14 cellular contexts compared by ENCODE assay signal in the genomic region with DNA sequence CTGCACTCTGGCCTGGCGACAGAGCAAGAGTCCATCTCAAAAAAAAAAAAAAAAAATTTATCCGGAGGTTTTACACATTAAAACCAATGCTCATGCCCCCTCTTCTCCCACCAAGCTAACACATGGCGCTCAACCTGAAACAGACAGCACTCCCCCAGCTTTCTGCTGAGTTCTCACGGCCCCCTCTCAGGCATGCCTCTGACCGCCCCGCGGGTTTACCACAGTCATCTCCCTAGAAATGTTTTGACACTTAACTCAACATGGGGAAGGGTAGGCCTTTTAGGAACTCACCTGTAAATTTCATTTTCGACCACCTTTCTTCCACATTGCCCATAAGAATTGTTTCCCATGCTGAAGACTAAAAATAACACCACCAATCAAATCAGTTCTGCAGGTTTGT. TPM values are rescaled to one million over a fixed set of nuclear protein-coding genes. Genes with fewer than 3 reads are reported as not detected.
A peak's percentile ranks its signal among the peaks of the same experiment; 100 is the strongest.
DNase-seq lines count a peak whose midpoint lies in the region; ATAC-seq, FAIRE-seq and TF ChIP-seq lines count a peak whose summit lies in the region.
"Had no signal": no experiment of that assay in that cellular context is flagged by ENCODE, and none has a peak within 500 bp of the region (broad histone marks: within the 10 kb centered on the region; RNA-seq: fewer than 3 reads in every experiment).

No MANE protein-coding gene starts in this region.

- H3K4me3 ChIP-seq in GM12878: no peak overlapping the region

- intact Hi-C loops in cardiac septum (cut with DNase I) (no loop called here), Right ventricle myocardium superior (cut with DNase I) (no loop called here), GM12878 (cut with micrococcal nuclease; ENCODE audit: unreplicated experiment) (no loop called here), posterior vena cava (cut with DNase I) (no loop called here)

- POLR2A ChIA-PET in GM12878 (lab: Charles Lee): no interaction called here

- TF ChIP-seq POLR2A in GM12878 (IDR thresholded peaks at IDR 0.05; ENCODE audit: low read depth, low read length): no peak

- no peak for TF ChIP-seq CTCF in GM12878 (IDR thresholded peaks at IDR 0.05 in 2 of 3, conservative IDR thresholded peaks at IDR 0.05 in 1 of 3; ENCODE audit: control insufficient read depth in 2 of 3, extremely low read depth in 1 of 3, insufficient read depth in 1 of 3, low read depth in 3 of 3, low read length in 3 of 3)

- RAD21 ChIA-PET in GM12878 (lab: Charles Lee; ENCODE audit: unreplicated experiment): no interaction called here

- TF ChIP-seq EP300 in GM12878 (IDR thresholded peaks at IDR 0.05; ENCODE audit: borderline replicate concordance in 1 of 2, control insufficient read depth in 1 of 2, low read depth in 2 of 2, low read length in 2 of 2): no peak

- no peak overlapping the region for H3K27ac ChIP-seq in GM12878 (ENCODE audit: control insufficient read depth, insufficient read depth)

- H3K79me2 ChIP-seq in GM12878 (ENCODE audit: control insufficient read depth, insufficient read depth, low read length): no peaks in the 10 kb centered on the region

- no peak for ATAC-seq in Right ventricle myocardium superior (ENCODE audit: poor library complexity)
- no peak for ATAC-seq in GM12878

- H3K36me3 ChIP-seq in GM12878 (ENCODE audit: control insufficient read depth in 2 of 2, insufficient read depth in 2 of 2, low read length in 1 of 2): peaks cover 8 to 24% of the 10 kb centered on the region in 2 experiments

- in situ Hi-C loops in GM12878 (cut with MboI): loop anchor here (10.0 to 25.0 kb wide), 3 partner anchors 581 to 973 kb away; a partner anchor contains a TSS

- no peak overlapping the region for H3K4me2 ChIP-seq in GM12878 (ENCODE audit: control insufficient read depth, insufficient read depth)

- H3K9ac ChIP-seq in GM12878 (ENCODE audit: control insufficient read depth, insufficient read depth, low read length): no peak overlapping the region

- H3K9me3 ChIP-seq in GM12878 (replicated peaks; ENCODE audit: control insufficient read depth, insufficient read depth, low read length): no peaks in the 10 kb centered on the region
- H3K9me3 ChIP-seq: Caco-2 had no signal

- CTCF ChIA-PET in GM12878 (lab: Yijun Ruan, JAX): no interaction called here

- H3K4me1 ChIP-seq in GM12878 (ENCODE audit: control insufficient read depth, insufficient read depth, low read length): no peaks in the 10 kb centered on the region
- H3K4me1 ChIP-seq: Caco-2 had no signal

- peak; percentile 43 for DNase-seq in cardiac septum (ENCODE audit: low spot score)
- DNase-seq in Right ventricle myocardium superior: no peak
- DNase-seq in GM12878 (ENCODE audit: low read depth, low spot score): no peak
- DNase-seq in posterior vena cava (ENCODE audit: low spot score): peak; percentile 18
- DNase-seq in EL: no peak
- DNase-seq in NCI-H128 (lab: John Stamatoyannopoulos, UW; ENCODE audit: unreplicated experiment): no peak
- DNase-seq in COLO668 (lab: John Stamatoyannopoulos, UW; ENCODE audit: unreplicated experiment): no peak
- DNase-seq: C1 segment of cervical spinal cord; Caco-2; CD4-positive, CD25-positive, alpha-beta regulatory T cell; GDM1; GOT3; H7 had no signal

- no peaks in the 10 kb centered on the region for H4K20me1 ChIP-seq in GM12878 (ENCODE audit: control insufficient read depth, insufficient read depth)

- FAIRE-seq in GM12878 (lab: Jason Lieb, UNC): no peak
- FAIRE-seq: D721Med had no signal

- SMC1A ChIA-PET in GM12878 (lab: Charles Lee; ENCODE audit: uncharacterized antibody, unreplicated experiment): no interaction called here

- no peak for TF ChIP-seq RAD21 in GM12878 (IDR thresholded peaks at IDR 0.05; ENCODE audit: insufficient read depth, low read depth, low read length)

- WGBS in GM12878 (ENCODE audit: insufficient coverage, insufficient replicate concordance, low lambda C conversion rate, missing lambda C conversion rate): 92% methylated on average over 8 of the region's 8 CpGs

- no peak overlapping the region for H2AFZ ChIP-seq in GM12878 (ENCODE audit: control insufficient read depth, low read depth, low read length)

- BruUV-seq in GM12878 (replicated peaks; lab: Mats Ljungman, UMichigan): TSS peak; percentile 20

- H3K27me3 ChIP-seq in GM12878 (replicated peaks in 1 of 2; ENCODE audit: control insufficient read depth in 2 of 2, insufficient read depth in 2 of 2, low read length in 1 of 2): no peaks in the 10 kb centered on the region

TF ChIP-seq in GM12878, 131 proteins besides CTCF, POLR2A, EP300 and RAD21 (continues in another document):
- TF ChIP-seq, protein P1, sequence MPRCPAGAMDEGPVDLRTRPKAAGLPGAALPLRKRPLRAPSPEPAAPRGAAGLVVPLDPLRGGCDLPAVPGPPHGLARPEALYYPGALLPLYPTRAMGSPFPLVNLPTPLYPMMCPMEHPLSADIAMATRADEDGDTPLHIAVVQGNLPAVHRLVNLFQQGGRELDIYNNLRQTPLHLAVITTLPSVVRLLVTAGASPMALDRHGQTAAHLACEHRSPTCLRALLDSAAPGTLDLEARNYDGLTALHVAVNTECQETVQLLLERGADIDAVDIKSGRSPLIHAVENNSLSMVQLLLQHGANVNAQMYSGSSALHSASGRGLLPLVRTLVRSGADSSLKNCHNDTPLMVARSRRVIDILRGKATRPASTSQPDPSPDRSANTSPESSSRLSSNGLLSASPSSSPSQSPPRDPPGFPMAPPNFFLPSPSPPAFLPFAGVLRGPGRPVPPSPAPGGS (IDR thresholded peaks at IDR 0.05; ENCODE audit: borderline replicate concordance, insufficient read depth, low read depth, low read length, poor library complexity, severe bottlenecking): no peak
- TF ChIP-seq, protein P2, sequence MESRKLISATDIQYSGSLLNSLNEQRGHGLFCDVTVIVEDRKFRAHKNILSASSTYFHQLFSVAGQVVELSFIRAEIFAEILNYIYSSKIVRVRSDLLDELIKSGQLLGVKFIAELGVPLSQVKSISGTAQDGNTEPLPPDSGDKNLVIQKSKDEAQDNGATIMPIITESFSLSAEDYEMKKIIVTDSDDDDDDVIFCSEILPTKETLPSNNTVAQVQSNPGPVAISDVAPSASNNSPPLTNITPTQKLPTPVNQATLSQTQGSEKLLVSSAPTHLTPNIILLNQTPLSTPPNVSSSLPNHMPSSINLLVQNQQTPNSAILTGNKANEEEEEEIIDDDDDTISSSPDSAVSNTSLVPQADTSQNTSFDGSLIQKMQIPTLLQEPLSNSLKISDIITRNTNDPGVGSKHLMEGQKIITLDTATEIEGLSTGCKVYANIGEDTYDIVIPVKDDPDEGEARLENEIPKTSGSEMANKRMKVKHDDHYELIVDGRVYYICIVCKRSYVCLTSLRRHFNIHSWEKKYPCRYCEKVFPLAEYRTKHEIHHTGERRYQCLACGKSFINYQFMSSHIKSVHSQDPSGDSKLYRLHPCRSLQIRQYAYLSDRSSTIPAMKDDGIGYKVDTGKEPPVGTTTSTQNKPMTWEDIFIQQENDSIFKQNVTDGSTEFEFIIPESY (IDR thresholded peaks at IDR 0.05): no peak
- TF ChIP-seq, protein P3, sequence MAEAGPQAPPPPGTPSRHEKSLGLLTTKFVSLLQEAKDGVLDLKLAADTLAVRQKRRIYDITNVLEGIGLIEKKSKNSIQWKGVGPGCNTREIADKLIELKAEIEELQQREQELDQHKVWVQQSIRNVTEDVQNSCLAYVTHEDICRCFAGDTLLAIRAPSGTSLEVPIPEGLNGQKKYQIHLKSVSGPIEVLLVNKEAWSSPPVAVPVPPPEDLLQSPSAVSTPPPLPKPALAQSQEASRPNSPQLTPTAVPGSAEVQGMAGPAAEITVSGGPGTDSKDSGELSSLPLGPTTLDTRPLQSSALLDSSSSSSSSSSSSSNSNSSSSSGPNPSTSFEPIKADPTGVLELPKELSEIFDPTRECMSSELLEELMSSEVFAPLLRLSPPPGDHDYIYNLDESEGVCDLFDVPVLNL (IDR thresholded peaks at IDR 0.05; ENCODE audit: low read depth, low read length): no peak

RNA-seq across cellular contexts. Expression of a gene that starts 9.3 kb away (rescaled TPM):
- total RNA-seq in cardiac septum: 46.6 TPM
- total RNA-seq in Right ventricle myocardium superior: 52.6 TPM
- total RNA-seq in GM12878 (2013; cell fraction: nucleolus; rRNA removed): 30.0 and 34.7 TPM in 2 replicates
- 65.6 and 74.1 TPM in 2 replicates for total RNA-seq in GM12878 (2014; rRNA removed)
- total RNA-seq in GM12878 (2014; rRNA removed; fragmentation: Illumina TruSeq; extraction: Trizol): 43.2 and 45.9 TPM in 2 replicates
- 65.4 and 70.4 TPM in 2 replicates for total RNA-seq in GM12878 (2021)
- 30.4 TPM for polyA plus RNA-seq in GM12878 (2011; ENCODE audit: low read depth)
- polyA plus RNA-seq in GM12878 (2011; rRNA removed): 44.5 and 60.5 TPM in 2 replicates
- 41.7 and 44.8 TPM in 2 replicates for polyA plus RNA-seq in GM12878 (2011; cell fraction: cytosol; rRNA removed)
- 28.7 and 39.5 TPM in 2 replicates for polyA plus RNA-seq in GM12878 (2011; cell fraction: nucleus; rRNA removed)
- 40.4 and 42.7 TPM in 2 replicates for polyA plus RNA-seq in GM12878 (2012)
- polyA plus RNA-seq in GM12878 (2014; fragmentation: Illumina TruSeq; extraction: Trizol): 40.1 and 57.8 TPM in 2 replicates
- 1 to 10 TPM; 1.2 to 4.5 TPM for polyA plus RNA-seq in GM12878 (2014; fragmentation: Nextera tagmentation; extraction: Ambion mirVana)
- 57.6 and 62.9 TPM in 2 replicates for polyA plus RNA-seq in GM12878 (2014; rRNA removed)
- 10 to 100 TPM; 68.7 to 74.4 TPM for polyA plus RNA-seq in GM12878 (2016; fragmentation: Nextera tagmentation; extraction: Ambion mirVana)
- 31.9 and 35.1 TPM in 2 replicates for polyA minus RNA-seq in GM12878 (2011; rRNA and poly(A)+ RNA removed)
- 8.2 and 9.4 TPM in 2 replicates for polyA minus RNA-seq in GM12878 (2011; cell fraction: cytosol; rRNA and poly(A)+ RNA removed)
- 8.5 and 11.3 TPM in 2 replicates for polyA minus RNA-seq in GM12878 (2011; cell fraction: nucleus; rRNA and poly(A)+ RNA removed)
- total RNA-seq in posterior vena cava: 10 to 100 TPM; 24.7 to 28.3 TPM

RNA-seq across cellular contexts. Expression of a gene that starts 28.1 kb away (rescaled TPM):
- 26.5 TPM for total RNA-seq in cardiac septum
- total RNA-seq in Right ventricle myocardium superior: 36.7 TPM
- 46.5 and 56.8 TPM in 2 replicates for total RNA-seq in GM12878 (2013; cell fraction: nucleolus; rRNA removed)
- 19.0 and 20.4 TPM in 2 replicates for total RNA-seq in GM12878 (2014; rRNA removed)
- 9.9 and 12.6 TPM in 2 replicates for total RNA-seq in GM12878 (2014; rRNA removed; fragmentation: Illumina TruSeq; extraction: Trizol)
- total RNA-seq in GM12878 (2021): 14.3 and 21.9 TPM in 2 replicates
- polyA plus RNA-seq in GM12878 (2011; ENCODE audit: low read depth): 6.9 TPM
- polyA plus RNA-seq in GM12878 (2011; rRNA removed): 12.8 and 15.7 TPM in 2 replicates
- polyA plus RNA-seq in GM12878 (2011; cell fraction: cytosol; rRNA removed): 9.3 and 12.3 TPM in 2 replicates
- 15.0 and 21.0 TPM in 2 replicates for polyA plus RNA-seq in GM12878 (2011; cell fraction: nucleus; rRNA removed)
- 15.2 and 15.9 TPM in 2 replicates for polyA plus RNA-seq in GM12878 (2012)
- 7.3 and 13.3 TPM in 2 replicates for polyA plus RNA-seq in GM12878 (2014; fragmentation: Illumina TruSeq; extraction: Trizol)
- 1 to 10 TPM in 1 of 2 experiments, under 1 TPM in 1; 0.56 to 3.4 TPM for polyA plus RNA-seq in GM12878 (2014; fragmentation: Nextera tagmentation; extraction: Ambion mirVana)
- polyA plus RNA-seq in GM12878 (2014; rRNA removed): 22.3 and 26.9 TPM in 2 replicates
- polyA plus RNA-seq in GM12878 (2016; fragmentation: Nextera tagmentation; extraction: Ambion mirVana): 10 to 100 TPM; 28.9 to 34.2 TPM
- 8.9 and 16.6 TPM in 2 replicates for polyA minus RNA-seq in GM12878 (2011; rRNA and poly(A)+ RNA removed)
- 3.9 and 6.5 TPM in 2 replicates for polyA minus RNA-seq in GM12878 (2011; cell fraction: cytosol; rRNA and poly(A)+ RNA removed)
- polyA minus RNA-seq in GM12878 (2011; cell fraction: nucleus; rRNA and poly(A)+ RNA removed): 8.2 and 14.2 TPM in 2 replicates
- total RNA-seq in posterior vena cava: 10 to 100 TPM; 33.3 to 33.9 TPM

Comparison
In these comparisons a context has a peak if more than half of its experiments do, and no peak if none do; other contexts are left out.
1. DNase-seq: peak in cardiac septum (single experiment) and posterior vena cava (single experiment); none in Right ventricle myocardium superior (single experiment), GM12878 (single experiment), EL (single experiment), NCI-H128 (single experiment) and COLO668 (single experiment).